Comparison of ENCODE assay signal across 18 cellular contexts in the genomic region with DNA sequence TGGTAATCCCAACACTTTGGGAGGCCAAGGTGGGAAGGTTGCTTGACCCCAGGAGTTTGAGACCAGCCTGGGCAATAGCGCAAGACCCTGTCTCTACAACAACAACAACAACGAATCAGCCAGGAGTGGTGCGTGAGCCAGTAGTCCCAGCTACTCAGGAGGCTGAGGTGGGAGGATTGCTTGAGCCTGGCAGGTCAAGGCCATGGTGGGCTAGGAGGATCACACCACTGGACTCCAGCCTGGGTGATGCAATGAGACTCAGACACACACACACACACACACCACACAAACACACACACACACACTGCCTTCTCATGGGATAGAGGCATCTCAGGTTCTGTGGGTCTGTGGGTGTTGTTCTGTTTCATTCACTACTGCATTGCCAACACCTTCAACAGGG.
"Had no signal": no experiment of that assay in that cellular context is flagged by ENCODE, and none has a peak within 500 bp of the region (broad histone marks: within the 10 kb centered on the region; RNA-seq: fewer than 3 reads in every experiment).

No MANE protein-coding gene starts in this region.

- H3K27me3 Mint-ChIP-seq: progenitor cell of endocrine pancreas had no signal

- H3K9me3 Mint-ChIP-seq: effector memory CD8-positive, alpha-beta T cell; naive B cell; nephron progenitor cell had no signal

- H3K4me3 Mint-ChIP-seq: effector memory CD8-positive, alpha-beta T cell; immature natural killer cell; naive B cell; nephron progenitor cell had no signal

- H3K4me3 ChIP-seq: esophagus squamous epithelium, gastroesophageal sphincter, tibial nerve had no signal

- H3K4me1 Mint-ChIP-seq: immature natural killer cell, naive B cell had no signal

- H3K27ac ChIP-seq: neutrophil had no signal

- ATAC-seq: effector memory CD8-positive, alpha-beta T cell; left colon had no signal

- DNase-seq: effector memory CD8-positive, alpha-beta T cell; esophagus squamous epithelium; foreskin fibroblast; immature natural killer cell; kidney; left colon; mesendoderm; naive B cell; nephron progenitor cell; right cardiac atrium; small intestine; stimulated activated CD4-positive, alpha-beta T cell treated with anti-CD3 and anti-CD28 coated beads, Interleukin-12 subunit alpha, Interleukin-12 subunit beta, amount 100 ng/mL, for 4 hours; stimulated activated CD4-positive, alpha-beta T cell treated with anti-CD3 and anti-CD28 coated beads, Interleukin-2, amount 100 ng/mL, for 48 hours; stimulated activated naive CD4-positive, alpha-beta T cell treated with Interleukin-2 at 50 U/mL for 16 hours had no signal

- H3K36me3 Mint-ChIP-seq: immature natural killer cell, naive B cell had no signal

- H3K27me3 ChIP-seq: esophagus squamous epithelium, gastroesophageal sphincter, tibial nerve had no signal

- H3K36me3 ChIP-seq: neutrophil had no signal

- H3K27ac Mint-ChIP-seq: effector memory CD8-positive, alpha-beta T cell; immature natural killer cell; naive B cell; progenitor cell of endocrine pancreas had no signal

- H3K9me3 ChIP-seq: esophagus squamous epithelium, gastroesophageal sphincter, neutrophil, tibial nerve had no signal
